1 cellular context compared by ENCODE assay signal in genomic region chr11:112253605-112254242, GRCh38.
TF ChIP-seq lines count a peak whose summit lies in the region.

No MANE protein-coding gene starts in this region.

TF ChIP-seq in IMR-90, 13 proteins besides CTCF, POLR2A, EP300 and RAD21 (continued from another document):
- TF ChIP-seq ELK1 (IDR thresholded peaks at IDR 0.05; ENCODE audit: borderline replicate concordance, low read depth, low read length) = no peak
